Comparison of ENCODE assay signal across 9 cellular contexts in the genomic region with DNA sequence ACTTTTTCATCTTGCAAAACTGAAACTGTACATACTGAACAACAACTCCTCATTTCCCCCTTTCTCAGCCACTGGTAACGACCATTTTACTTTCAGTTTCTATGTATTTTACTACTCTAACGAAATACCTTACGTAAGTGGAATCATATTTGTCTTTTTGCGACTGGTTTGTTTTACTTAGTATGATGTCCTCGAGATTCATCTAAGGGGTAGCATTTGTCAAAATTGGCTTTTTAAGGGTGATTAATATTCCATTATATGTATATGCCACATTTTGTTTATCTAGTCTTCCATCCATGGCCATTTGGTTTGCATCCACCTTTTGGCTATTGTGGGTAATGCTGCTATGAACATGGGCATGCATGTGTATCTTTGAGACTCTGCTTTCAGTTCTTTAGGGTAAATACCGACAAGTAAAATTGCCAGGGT. TPM values are rescaled to one million over a fixed set of nuclear protein-coding genes. Genes with fewer than 3 reads are reported as not detected.
DNase-seq lines count a peak whose midpoint lies in the region; ATAC-seq lines count a peak whose summit lies in the region.
"Had no signal": no experiment of that assay in that cellular context is flagged by ENCODE, and none has a peak within 500 bp of the region (broad histone marks: within the 10 kb centered on the region; RNA-seq: fewer than 3 reads in every experiment).

No MANE protein-coding gene starts in this region.

- peak; percentile 35 for DNase-seq in activated CD8-positive, alpha-beta T cell treated with anti-CD3 and anti-CD28 coated beads, Interleukin-2, amount 10 ng/mL, durations not matched to agents 7 days and 5 days
- no peak for DNase-seq in stimulated activated effector memory CD8-positive, alpha-beta T cell treated with anti-CD3 and anti-CD28 coated beads, Interleukin-12 subunit alpha, Interleukin-12 subunit beta, amount 100 ng/mL, for 72 hours (ENCODE audit: low spot score in 2 of 2)
- DNase-seq in GM19240 (ENCODE audit: insufficient read length, low spot score), result no peak
- DNase-seq in NCI-H774 (lab: John Stamatoyannopoulos, UW), result no peak
- DNase-seq in NCI-H2081 (lab: John Stamatoyannopoulos, UW), result no peak
- DNase-seq: retina had no signal

- POLR2A ChIA-PET in activated CD8-positive, alpha-beta T cell treated with anti-CD3 and anti-CD28 coated beads, Interleukin-2, amount 10 ng/mL, durations not matched to agents 7 days and 5 days (lab: Charles Lee), result interaction anchor here (3.1 kb wide), 1 partner anchor 10 kb away, joined by 27 read pairs; a partner anchor contains a TSS

- H3K27me3 Mint-ChIP-seq in activated CD8-positive, alpha-beta T cell treated with anti-CD3 and anti-CD28 coated beads, Interleukin-2, amount 10 ng/mL, durations not matched to agents 7 days and 5 days (ENCODE audit: low read depth), result no peaks in the 10 kb centered on the region

- peak overlapping the region; percentile 69 for H3K4me3 Mint-ChIP-seq in activated CD8-positive, alpha-beta T cell treated with anti-CD3 and anti-CD28 coated beads, Interleukin-2, amount 10 ng/mL, durations not matched to agents 7 days and 5 days
- H3K4me3 Mint-ChIP-seq in stimulated activated effector memory CD8-positive, alpha-beta T cell treated with anti-CD3 and anti-CD28 coated beads, Interleukin-12 subunit alpha, Interleukin-12 subunit beta, amount 100 ng/mL, for 72 hours, result peak overlapping the region; percentile 11

- ATAC-seq in GM19324 (IDR thresholded peaks at IDR 0.05; ENCODE audit: low FRiP score, unreplicated experiment) (peak; percentile 57), HG03159 (IDR thresholded peaks at IDR 0.05; ENCODE audit: unreplicated experiment) (peak; percentile 60), esophagus mucosa (no peak)
- peak; percentile 81 for ATAC-seq in activated CD8-positive, alpha-beta T cell treated with anti-CD3 and anti-CD28 coated beads, Interleukin-2, amount 10 ng/mL, durations not matched to agents 7 days and 5 days
- peak; percentile 89 for ATAC-seq in stimulated activated effector memory CD8-positive, alpha-beta T cell treated with anti-CD3 and anti-CD28 coated beads, Interleukin-12 subunit alpha, Interleukin-12 subunit beta, amount 100 ng/mL, for 72 hours

- H3K9me3 Mint-ChIP-seq in activated CD8-positive, alpha-beta T cell treated with anti-CD3 and anti-CD28 coated beads, Interleukin-2, amount 10 ng/mL, durations not matched to agents 7 days and 5 days (ENCODE audit: insufficient read depth), result no peaks in the 10 kb centered on the region
- no peaks in the 10 kb centered on the region for H3K9me3 Mint-ChIP-seq in stimulated activated effector memory CD8-positive, alpha-beta T cell treated with anti-CD3 and anti-CD28 coated beads, Interleukin-12 subunit alpha, Interleukin-12 subunit beta, amount 100 ng/mL, for 72 hours

- H3K36me3 Mint-ChIP-seq in activated CD8-positive, alpha-beta T cell treated with anti-CD3 and anti-CD28 coated beads, Interleukin-2, amount 10 ng/mL, durations not matched to agents 7 days and 5 days (ENCODE audit: low read depth), result peaks cover 73% of the 10 kb centered on the region
- peaks cover 100% of the 10 kb centered on the region for H3K36me3 Mint-ChIP-seq in stimulated activated effector memory CD8-positive, alpha-beta T cell treated with anti-CD3 and anti-CD28 coated beads, Interleukin-12 subunit alpha, Interleukin-12 subunit beta, amount 100 ng/mL, for 72 hours

- H3K27ac Mint-ChIP-seq in activated CD8-positive, alpha-beta T cell treated with anti-CD3 and anti-CD28 coated beads, Interleukin-2, amount 10 ng/mL, durations not matched to agents 7 days and 5 days, result peak overlapping the region; percentile 84
- peak overlapping the region; percentile 9 for H3K27ac Mint-ChIP-seq in stimulated activated effector memory CD8-positive, alpha-beta T cell treated with anti-CD3 and anti-CD28 coated beads, Interleukin-12 subunit alpha, Interleukin-12 subunit beta, amount 100 ng/mL, for 72 hours

- H3K4me1 Mint-ChIP-seq in activated CD8-positive, alpha-beta T cell treated with anti-CD3 and anti-CD28 coated beads, Interleukin-2, amount 10 ng/mL, durations not matched to agents 7 days and 5 days (ENCODE audit: low read depth), result peaks cover 58% of the 10 kb centered on the region
- peaks cover 37% of the 10 kb centered on the region for H3K4me1 Mint-ChIP-seq in stimulated activated effector memory CD8-positive, alpha-beta T cell treated with anti-CD3 and anti-CD28 coated beads, Interleukin-12 subunit alpha, Interleukin-12 subunit beta, amount 100 ng/mL, for 72 hours

- CTCF ChIA-PET in activated CD8-positive, alpha-beta T cell treated with anti-CD3 and anti-CD28 coated beads, Interleukin-2, amount 10 ng/mL, durations not matched to agents 7 days and 5 days (lab: Charles Lee), result interaction anchor here (1.0 kb wide), 1 partner anchor 41 kb away, joined by 3 read pairs; no protein-coding TSS in a partner anchor

RNA-seq across cellular contexts. Expression of a gene that starts 10.4 kb away (rescaled TPM):
- total RNA-seq in activated CD8-positive, alpha-beta T cell treated with anti-CD3 and anti-CD28 coated beads, Interleukin-2, amount 10 ng/mL, durations not matched to agents 7 days and 5 days, result 100 to 1,000 TPM; 413 to 427 TPM
- total RNA-seq in esophagus mucosa, result 232 TPM

RNA-seq across cellular contexts. Expression of a gene that starts 33.9 kb away (rescaled TPM):
- 1 to 10 TPM; 2.4 to 3.7 TPM for total RNA-seq in activated CD8-positive, alpha-beta T cell treated with anti-CD3 and anti-CD28 coated beads, Interleukin-2, amount 10 ng/mL, durations not matched to agents 7 days and 5 days
- 3.1 TPM for total RNA-seq in esophagus mucosa
